ENCODE assay signal across 1 cellular context in genomic region chr4:64940698-64941097, GRCh38.
TF ChIP-seq lines count a peak whose summit lies in the region.

No MANE protein-coding gene starts in this region.

TF ChIP-seq in H1, 55 proteins besides CTCF, POLR2A, EP300 and RAD21 (continued from another document):
- TF ChIP-seq, protein P1, sequence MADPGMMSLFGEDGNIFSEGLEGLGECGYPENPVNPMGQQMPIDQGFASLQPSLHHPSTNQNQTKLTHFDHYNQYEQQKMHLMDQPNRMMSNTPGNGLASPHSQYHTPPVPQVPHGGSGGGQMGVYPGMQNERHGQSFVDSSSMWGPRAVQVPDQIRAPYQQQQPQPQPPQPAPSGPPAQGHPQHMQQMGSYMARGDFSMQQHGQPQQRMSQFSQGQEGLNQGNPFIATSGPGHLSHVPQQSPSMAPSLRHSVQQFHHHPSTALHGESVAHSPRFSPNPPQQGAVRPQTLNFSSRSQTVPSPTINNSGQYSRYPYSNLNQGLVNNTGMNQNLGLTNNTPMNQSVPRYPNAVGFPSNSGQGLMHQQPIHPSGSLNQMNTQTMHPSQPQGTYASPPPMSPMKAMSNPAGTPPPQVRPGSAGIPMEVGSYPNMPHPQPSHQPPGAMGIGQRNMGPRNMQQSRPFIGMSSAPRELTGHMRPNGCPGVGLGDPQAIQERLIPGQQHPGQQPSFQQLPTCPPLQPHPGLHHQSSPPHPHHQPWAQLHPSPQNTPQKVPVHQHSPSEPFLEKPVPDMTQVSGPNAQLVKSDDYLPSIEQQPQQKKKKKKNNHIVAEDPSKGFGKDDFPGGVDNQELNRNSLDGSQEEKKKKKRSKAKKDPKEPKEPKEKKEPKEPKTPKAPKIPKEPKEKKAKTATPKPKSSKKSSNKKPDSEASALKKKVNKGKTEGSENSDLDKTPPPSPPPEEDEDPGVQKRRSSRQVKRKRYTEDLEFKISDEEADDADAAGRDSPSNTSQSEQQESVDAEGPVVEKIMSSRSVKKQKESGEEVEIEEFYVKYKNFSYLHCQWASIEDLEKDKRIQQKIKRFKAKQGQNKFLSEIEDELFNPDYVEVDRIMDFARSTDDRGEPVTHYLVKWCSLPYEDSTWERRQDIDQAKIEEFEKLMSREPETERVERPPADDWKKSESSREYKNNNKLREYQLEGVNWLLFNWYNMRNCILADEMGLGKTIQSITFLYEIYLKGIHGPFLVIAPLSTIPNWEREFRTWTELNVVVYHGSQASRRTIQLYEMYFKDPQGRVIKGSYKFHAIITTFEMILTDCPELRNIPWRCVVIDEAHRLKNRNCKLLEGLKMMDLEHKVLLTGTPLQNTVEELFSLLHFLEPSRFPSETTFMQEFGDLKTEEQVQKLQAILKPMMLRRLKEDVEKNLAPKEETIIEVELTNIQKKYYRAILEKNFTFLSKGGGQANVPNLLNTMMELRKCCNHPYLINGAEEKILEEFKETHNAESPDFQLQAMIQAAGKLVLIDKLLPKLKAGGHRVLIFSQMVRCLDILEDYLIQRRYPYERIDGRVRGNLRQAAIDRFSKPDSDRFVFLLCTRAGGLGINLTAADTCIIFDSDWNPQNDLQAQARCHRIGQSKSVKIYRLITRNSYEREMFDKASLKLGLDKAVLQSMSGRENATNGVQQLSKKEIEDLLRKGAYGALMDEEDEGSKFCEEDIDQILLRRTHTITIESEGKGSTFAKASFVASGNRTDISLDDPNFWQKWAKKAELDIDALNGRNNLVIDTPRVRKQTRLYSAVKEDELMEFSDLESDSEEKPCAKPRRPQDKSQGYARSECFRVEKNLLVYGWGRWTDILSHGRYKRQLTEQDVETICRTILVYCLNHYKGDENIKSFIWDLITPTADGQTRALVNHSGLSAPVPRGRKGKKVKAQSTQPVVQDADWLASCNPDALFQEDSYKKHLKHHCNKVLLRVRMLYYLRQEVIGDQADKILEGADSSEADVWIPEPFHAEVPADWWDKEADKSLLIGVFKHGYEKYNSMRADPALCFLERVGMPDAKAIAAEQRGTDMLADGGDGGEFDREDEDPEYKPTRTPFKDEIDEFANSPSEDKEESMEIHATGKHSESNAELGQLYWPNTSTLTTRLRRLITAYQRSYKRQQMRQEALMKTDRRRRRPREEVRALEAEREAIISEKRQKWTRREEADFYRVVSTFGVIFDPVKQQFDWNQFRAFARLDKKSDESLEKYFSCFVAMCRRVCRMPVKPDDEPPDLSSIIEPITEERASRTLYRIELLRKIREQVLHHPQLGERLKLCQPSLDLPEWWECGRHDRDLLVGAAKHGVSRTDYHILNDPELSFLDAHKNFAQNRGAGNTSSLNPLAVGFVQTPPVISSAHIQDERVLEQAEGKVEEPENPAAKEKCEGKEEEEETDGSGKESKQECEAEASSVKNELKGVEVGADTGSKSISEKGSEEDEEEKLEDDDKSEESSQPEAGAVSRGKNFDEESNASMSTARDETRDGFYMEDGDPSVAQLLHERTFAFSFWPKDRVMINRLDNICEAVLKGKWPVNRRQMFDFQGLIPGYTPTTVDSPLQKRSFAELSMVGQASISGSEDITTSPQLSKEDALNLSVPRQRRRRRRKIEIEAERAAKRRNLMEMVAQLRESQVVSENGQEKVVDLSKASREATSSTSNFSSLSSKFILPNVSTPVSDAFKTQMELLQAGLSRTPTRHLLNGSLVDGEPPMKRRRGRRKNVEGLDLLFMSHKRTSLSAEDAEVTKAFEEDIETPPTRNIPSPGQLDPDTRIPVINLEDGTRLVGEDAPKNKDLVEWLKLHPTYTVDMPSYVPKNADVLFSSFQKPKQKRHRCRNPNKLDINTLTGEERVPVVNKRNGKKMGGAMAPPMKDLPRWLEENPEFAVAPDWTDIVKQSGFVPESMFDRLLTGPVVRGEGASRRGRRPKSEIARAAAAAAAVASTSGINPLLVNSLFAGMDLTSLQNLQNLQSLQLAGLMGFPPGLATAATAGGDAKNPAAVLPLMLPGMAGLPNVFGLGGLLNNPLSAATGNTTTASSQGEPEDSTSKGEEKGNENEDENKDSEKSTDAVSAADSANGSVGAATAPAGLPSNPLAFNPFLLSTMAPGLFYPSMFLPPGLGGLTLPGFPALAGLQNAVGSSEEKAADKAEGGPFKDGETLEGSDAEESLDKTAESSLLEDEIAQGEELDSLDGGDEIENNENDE (IDR thresholded peaks at IDR 0.05; ENCODE audit: insufficient replicate concordance, low read length) = no peak
- TF ChIP-seq GTF2F1 (IDR thresholded peaks at IDR 0.05; ENCODE audit: borderline replicate concordance, low read depth, low read length) = no peak
- no peak for TF ChIP-seq TEAD4 (IDR thresholded peaks at IDR 0.05; ENCODE audit: low read depth, low read length)
- TF ChIP-seq CREB1 (IDR thresholded peaks at IDR 0.05) = no peak
- TF ChIP-seq JUND (IDR thresholded peaks at IDR 0.05; ENCODE audit: low read length) = no peak
- no peak for TF ChIP-seq SAP30 (IDR thresholded peaks at IDR 0.05; ENCODE audit: insufficient read depth, insufficient replicate concordance, low read length)
- TF ChIP-seq ZNF274 (IDR thresholded peaks at IDR 0.05; ENCODE audit: borderline replicate concordance, extremely low read depth, low read length) = no peak
- no peak for TF ChIP-seq SIRT6 (IDR thresholded peaks at IDR 0.05; ENCODE audit: low read length)
- no peak for TF ChIP-seq CHD1 (IDR thresholded peaks at IDR 0.05; ENCODE audit: low read depth, low read length)
- TF ChIP-seq TAF7 (optimal IDR thresholded peaks at IDR 0.05; ENCODE audit: borderline replicate concordance, low read depth, low read length) = no peak
- TF ChIP-seq ASH2L (IDR thresholded peaks at IDR 0.05; ENCODE audit: low read length) = no peak
